Comparison of ENCODE assay signal across 18 cellular contexts in genomic region chr11:115338476-115338875, GRCh38.
DNase-seq lines count a peak whose midpoint lies in the region; ATAC-seq and TF ChIP-seq lines count a peak whose summit lies in the region.
"Had no signal": no experiment of that assay in that cellular context is flagged by ENCODE, and none has a peak within 500 bp of the region (broad histone marks: within the 10 kb centered on the region; RNA-seq: fewer than 3 reads in every experiment).

No MANE protein-coding gene starts in this region.

- H3K27ac Mint-ChIP-seq in Caco-2 (ENCODE audit: unreplicated experiment), result no peak overlapping the region
- H3K27ac Mint-ChIP-seq: H9 had no signal

- no peaks in the 10 kb centered on the region for H3K9me3 ChIP-seq in Caco-2
- H3K9me3 ChIP-seq in left lung, result no peaks in the 10 kb centered on the region
- no peaks in the 10 kb centered on the region for H3K9me3 ChIP-seq in gastroesophageal sphincter
- H3K9me3 ChIP-seq: SK-N-SH had no signal

- WGBS in gastroesophageal sphincter (ENCODE audit: low coverage in 1 of 2), 2 donors, result 83 to 90% methylated on average over 3 of the region's 3 CpGs

- POLR2A ChIA-PET in Caco-2 (lab: Charles Lee), result no interaction called here

- no peak for TF ChIP-seq EP300 in gastroesophageal sphincter (IDR thresholded peaks at IDR 0.05)

- no peaks in the 10 kb centered on the region for H3K9me3 Mint-ChIP-seq in Caco-2 (ENCODE audit: unreplicated experiment)
- H3K9me3 Mint-ChIP-seq: H9 had no signal

- no peak overlapping the region for H3K27ac ChIP-seq in left lung
- no peak overlapping the region for H3K27ac ChIP-seq in gastroesophageal sphincter
- H3K27ac ChIP-seq: 22Rv1 had no signal

- intact Hi-C loops in Caco-2 (cut with micrococcal nuclease; ENCODE audit: unreplicated experiment) (loop anchor here (5.0 kb wide), 1 partner anchor 574 kb away; no protein-coding TSS in a partner anchor), left lung (cut with DNase I) (loop anchor here in 1 of 2 donors (10.0 kb wide), 1 partner anchor 166 kb away; the partner anchor contains the start of gene CADM1)

- no TSS peak for BruUV-seq in Caco-2 (replicated peaks; lab: Mats Ljungman, UMichigan)

- peaks cover 24% of the 10 kb centered on the region for H3K4me1 Mint-ChIP-seq in Caco-2 (ENCODE audit: low read depth, unreplicated experiment)
- H3K4me1 Mint-ChIP-seq: H9 had no signal

- TF ChIP-seq CTCF in Caco-2 (IDR thresholded peaks at IDR 0.05; ENCODE audit: insufficient read depth in 1 of 2, low read depth in 1 of 2, low read length in 1 of 2, severe bottlenecking in 1 of 2, unreplicated experiment in 1 of 2) (no peak), left lung (IDR thresholded peaks at IDR 0.05) (no peak), gastroesophageal sphincter (IDR thresholded peaks at IDR 0.05) (no peak)

- H3K36me3 ChIP-seq in Caco-2 (ENCODE audit: control insufficient read depth, insufficient read depth, low read length) (no peaks in the 10 kb centered on the region), left lung (no peaks in the 10 kb centered on the region), gastroesophageal sphincter (no peaks in the 10 kb centered on the region)

- H3K36me3 Mint-ChIP-seq in Caco-2 (ENCODE audit: insufficient read depth, unreplicated experiment), result no peaks in the 10 kb centered on the region

- peak; percentile 59 for ATAC-seq in left lung
- ATAC-seq in gastroesophageal sphincter, result no peak

- TF ChIP-seq POLR2A in gastroesophageal sphincter (IDR thresholded peaks at IDR 0.05), result no peak

- H3K4me1 ChIP-seq in Caco-2 (peaks cover 43% of the 10 kb centered on the region), left lung (peaks cover 0 to 3% of the 10 kb centered on the region in 2 donors), gastroesophageal sphincter (no peaks in the 10 kb centered on the region)

- H3K4me3 ChIP-seq in Caco-2 (ENCODE audit: low read depth, low read length), result no peak overlapping the region
- no peak overlapping the region for H3K4me3 ChIP-seq in left lung
- no peak overlapping the region for H3K4me3 ChIP-seq in gastroesophageal sphincter

- peak; percentile 17 for DNase-seq in NCI-H146 (lab: John Stamatoyannopoulos, UW)
- no peak for DNase-seq in NCI-H146 treated with DMSO at 0.1 percent for 48 hours (lab: John Stamatoyannopoulos, UW; ENCODE audit: unreplicated experiment)
- DNase-seq in Caco-2, result peak; percentile 34 to 56
- peak; percentile 61 for DNase-seq in NCI-H69 (lab: John Stamatoyannopoulos, UW)
- DNase-seq in left lung, result no peak
- no peak for DNase-seq in effector CD8-positive, alpha-beta T cell (lab: John Stamatoyannopoulos, UW)
- DNase-seq in middle frontal gyrus (ENCODE audit: extremely low spot score, low spot score), result no peak
- DNase-seq: C1 segment of cervical spinal cord; DMS153; EL; H9; Karpas-422; NCI-H1694; NCI-H446 treated with DMSO at 0.1 percent for 48 hours; NK-92 treated with Interleukin-12 subunit alpha and Interleukin-12 subunit beta, amount 100 ng/mL, for 24 hours; SK-N-SH had no signal

- H3K27me3 ChIP-seq in Caco-2 (replicated peaks; ENCODE audit: control insufficient read depth, insufficient read depth, low read length) (no peaks in the 10 kb centered on the region), left lung (no peaks in the 10 kb centered on the region), gastroesophageal sphincter (no peaks in the 10 kb centered on the region)

- CTCF ChIA-PET in Caco-2 (lab: Charles Lee), result no interaction called here

- no peak overlapping the region for H3K4me3 Mint-ChIP-seq in Caco-2 (ENCODE audit: unreplicated experiment)
- H3K4me3 Mint-ChIP-seq: H9 had no signal

- H3K27me3 Mint-ChIP-seq in Caco-2 (ENCODE audit: insufficient read depth, unreplicated experiment), result no peaks in the 10 kb centered on the region

Comparison
In these comparisons a context has a peak if more than half of its experiments do, and no peak if none do; other contexts are left out.
1. DNase-seq: peak in NCI-H146 (single experiment), Caco-2 (2 of 2) and NCI-H69 (single experiment); none in NCI-H146 treated with DMSO at 0.1 percent for 48 hours (single experiment), left lung (0 of 2), effector CD8-positive, alpha-beta T cell (single experiment) and middle frontal gyrus (single experiment).